ENCODE assay signal across 27 cellular contexts in genomic region chr10:130240409-130240808, GRCh38.
"Had no signal": no experiment of that assay in that cellular context is flagged by ENCODE, and none has a peak within 500 bp of the region (broad histone marks: within the 10 kb centered on the region; RNA-seq: fewer than 3 reads in every experiment).

No MANE protein-coding gene starts in this region.

- H3K27me3 ChIP-seq: colonic mucosa, esophagus muscularis mucosa, esophagus squamous epithelium, foreskin keratinocyte, gastrocnemius medialis, gastroesophageal sphincter, heart right ventricle had no signal

- H3K4me3 ChIP-seq: colonic mucosa, coronary artery, dorsolateral prefrontal cortex, esophagus muscularis mucosa, esophagus squamous epithelium, gastrocnemius medialis, gastroesophageal sphincter, heart left ventricle, heart right ventricle had no signal

- DNase-seq: colonic mucosa; cortex of kidney; dermis blood vessel endothelial cell; dorsolateral prefrontal cortex; effector CD4-positive, alpha-beta T cell; effector CD8-positive, alpha-beta T cell; effector memory CD4-positive, alpha-beta T cell; effector memory CD8-positive, alpha-beta T cell; endodermal cell; erythroblast; esophagus squamous epithelium; foreskin fibroblast; foreskin keratinocyte; foreskin melanocyte; gastrocnemius medialis; glutamatergic neuron; head of caudate nucleus; heart left ventricle; heart right ventricle had no signal

- FAIRE-seq: colon, endometrium, endothelial cell of umbilical vein had no signal

- H3K36me3 ChIP-seq: colonic mucosa, esophagus muscularis mucosa, esophagus squamous epithelium, gastrocnemius medialis, gastroesophageal sphincter, heart left ventricle, heart right ventricle had no signal

- H3K27ac ChIP-seq: colonic mucosa, coronary artery, dorsolateral prefrontal cortex, epithelial cell of prostate, esophagus muscularis mucosa, esophagus squamous epithelium, foreskin keratinocyte, gastrocnemius medialis, gastroesophageal sphincter, heart left ventricle, heart right ventricle had no signal

- H3K9me3 ChIP-seq: colonic mucosa, gastrocnemius medialis had no signal

- ATAC-seq: effector memory CD8-positive, alpha-beta T cell; esophagus mucosa; foreskin keratinocyte; gastrocnemius medialis; gastroesophageal sphincter; heart left ventricle; heart right ventricle had no signal

- H3K4me1 ChIP-seq: colonic mucosa, esophagus muscularis mucosa, esophagus squamous epithelium, foreskin keratinocyte, gastrocnemius medialis, gastroesophageal sphincter, heart left ventricle, heart right ventricle had no signal
